In genomic region chr2:240013343-240013742, GRCh38 we compare ENCODE assay signal across 12 cellular contexts.
DNase-seq lines count a peak whose midpoint lies in the region; ATAC-seq, FAIRE-seq and TF ChIP-seq lines count a peak whose summit lies in the region.
"Had no signal": no experiment of that assay in that cellular context is flagged by ENCODE, and none has a peak within 500 bp of the region (broad histone marks: within the 10 kb centered on the region; RNA-seq: fewer than 3 reads in every experiment).

No MANE protein-coding gene starts in this region.

- no peak for ATAC-seq in HG02642 (IDR thresholded peaks at IDR 0.05; ENCODE audit: poor library complexity, unreplicated experiment)
- ATAC-seq: activated T-cell treated with anti-CD3 and anti-CD28 coated beads, Interleukin-2, amount 50 U/mL, for 72 hours had no signal

- DNase-seq in ACHN (peak; percentile 44), GM18507 (ENCODE audit: extremely low spot score, insufficient read length, low read depth) (no peak), SW480 (ENCODE audit: low spot score) (peak; percentile 6), glomerular visceral epithelial cell (ENCODE audit: extremely low spot score) (peak; percentile 14), NCI-H510A treated with DMSO at 0.1 percent for 48 hours (lab: John Stamatoyannopoulos, UW) (no peak), NCI-H524 treated with DMSO at 0.1 percent for 48 hours (lab: John Stamatoyannopoulos, UW) (no peak), GM13976 (ENCODE audit: low spot score) (no peak)
- DNase-seq: activated T-cell treated with anti-CD3 and anti-CD28 coated beads, Interleukin-2, amount 50 U/mL, for 72 hours; effector CD4-positive, alpha-beta T cell; NCI-H146; T-helper 1 cell had no signal

- peak; percentile 36 for FAIRE-seq in GM18507 (lab: Jason Lieb, UNC)

- in situ Hi-C loops in ACHN (cut with HindIII; ENCODE audit: low pct_ligation_motif_present, low pct_unique_long_range_greater_than_20kb, low sequenced_read_pairs) (no loop called here), GM13976 (cut with MboI; ENCODE audit: low sequenced_read_pairs, unreplicated experiment) (no loop called here)

- TF ChIP-seq CTCF in GM13976 (IDR thresholded peaks at IDR 0.05; ENCODE audit: borderline replicate concordance, control extremely low read depth, extremely low read depth, insufficient read depth, missing control alignments): no peak

Comparison
In these comparisons a context has a peak if more than half of its experiments do, and no peak if none do; other contexts are left out.
1. DNase-seq: peak in ACHN (single experiment), SW480 (single experiment) and glomerular visceral epithelial cell (single experiment); none in GM18507 (single experiment), NCI-H510A treated with DMSO at 0.1 percent for 48 hours (single experiment), NCI-H524 treated with DMSO at 0.1 percent for 48 hours (single experiment) and GM13976 (single experiment).